Comparison of ENCODE assay signal across 11 cellular contexts in the genomic region with DNA sequence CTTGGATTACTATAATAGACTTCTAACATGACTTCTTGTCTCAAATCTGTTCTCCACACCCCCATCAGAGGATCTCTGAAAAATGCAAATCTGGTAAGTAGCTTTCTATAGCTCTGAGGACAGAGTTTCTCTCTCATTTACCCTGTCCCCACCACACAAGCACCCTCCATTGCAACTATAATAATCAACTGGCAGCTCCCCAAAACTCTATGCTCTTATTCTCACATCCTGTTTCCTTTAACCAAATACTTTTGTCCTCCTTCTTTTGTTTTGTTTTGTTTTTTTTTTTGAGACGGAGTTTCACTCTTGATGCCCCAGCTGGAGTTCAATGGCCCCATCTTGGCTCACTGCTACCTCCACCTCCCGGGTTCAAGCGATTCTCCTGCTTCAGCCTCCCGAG.
DNase-seq lines count a peak whose midpoint lies in the region; ATAC-seq and TF ChIP-seq lines count a peak whose summit lies in the region.
"Had no signal": no experiment of that assay in that cellular context is flagged by ENCODE, and none has a peak within 500 bp of the region (broad histone marks: within the 10 kb centered on the region; RNA-seq: fewer than 3 reads in every experiment).

No MANE protein-coding gene starts in this region.

- H3K27ac ChIP-seq in CD4-positive, CD25-positive, alpha-beta regulatory T cell (ENCODE audit: insufficient read depth, low read length, poor library complexity, severe bottlenecking), result no peak overlapping the region
- H3K27ac ChIP-seq in tibial artery, result no peak overlapping the region

- intact Hi-C loops in tibial artery (cut with DNase I; ENCODE audit: low total_unique reads), result no loop called here

- no peak overlapping the region for H3K4me3 Mint-ChIP-seq in CD4-positive, CD25-positive, alpha-beta regulatory T cell

- TF ChIP-seq CTCF in tibial artery (IDR thresholded peaks at IDR 0.05), result no peak

- no peaks in the 10 kb centered on the region for H3K9me3 ChIP-seq in CD4-positive, CD25-positive, alpha-beta regulatory T cell (ENCODE audit: control insufficient read depth in 2 of 2, low read length in 2 of 2)
- H3K9me3 ChIP-seq in tibial artery, result no peaks in the 10 kb centered on the region

- peak overlapping the region in 2 of 3 donors; percentile 75 to 82 for H3K27ac Mint-ChIP-seq in CD4-positive, CD25-positive, alpha-beta regulatory T cell

- H3K4me1 ChIP-seq in CD4-positive, CD25-positive, alpha-beta regulatory T cell (ENCODE audit: control insufficient read depth, insufficient read depth, low read length, poor library complexity, severe bottlenecking), result no peaks in the 10 kb centered on the region
- H3K4me1 ChIP-seq in tibial artery, result no peaks in the 10 kb centered on the region

- no peaks in the 10 kb centered on the region for H3K27me3 ChIP-seq in CD4-positive, CD25-positive, alpha-beta regulatory T cell (ENCODE audit: control insufficient read depth, insufficient read depth, low read length)
- H3K27me3 ChIP-seq in tibial artery, result no peaks in the 10 kb centered on the region

- H3K4me1 Mint-ChIP-seq in CD4-positive, CD25-positive, alpha-beta regulatory T cell, result peaks cover 0 to 26% (median 14%) of the 10 kb centered on the region in 4 donors

- DNase-seq in CD4-positive, CD25-positive, alpha-beta regulatory T cell, result no peak
- DNase-seq in anterior cingulate cortex (lab: John Stamatoyannopoulos, UW) (no peak), GM03348 (ENCODE audit: low spot score) (no peak), cerebellum (ENCODE audit: low spot score) (no peak), tibial artery (no peak)
- DNase-seq: activated CD8-positive, alpha-beta memory T cell treated with anti-CD3 and anti-CD28 coated beads, Interleukin-2, amount 50 U/mL, for 4 hours; left ventricle myocardium superior; NCI-H345 had no signal

- no peaks in the 10 kb centered on the region for H3K9me3 Mint-ChIP-seq in CD4-positive, CD25-positive, alpha-beta regulatory T cell

- H3K27me3 Mint-ChIP-seq in CD4-positive, CD25-positive, alpha-beta regulatory T cell, result no peaks in the 10 kb centered on the region

- H3K36me3 ChIP-seq in CD4-positive, CD25-positive, alpha-beta regulatory T cell (ENCODE audit: control insufficient read depth, insufficient read depth, low read length), result peaks cover 47% of the 10 kb centered on the region
- H3K36me3 ChIP-seq in tibial artery, result peaks cover 18 to 53% (median 20%) of the 10 kb centered on the region in 3 donors

- no peak for ATAC-seq in CD4-positive, CD25-positive, alpha-beta regulatory T cell (ENCODE audit: low read depth in 2 of 2)
- ATAC-seq in GM18909 (IDR thresholded peaks at IDR 0.05; ENCODE audit: poor library complexity, unreplicated experiment) (peak; percentile 97), GM21825 (IDR thresholded peaks at IDR 0.05; ENCODE audit: unreplicated experiment) (peak; percentile 97), HG03378 (IDR thresholded peaks at IDR 0.05; ENCODE audit: unreplicated experiment) (peak; percentile 92)
- ATAC-seq: left ventricle myocardium superior had no signal

- no peak overlapping the region for H3K4me3 ChIP-seq in CD4-positive, CD25-positive, alpha-beta regulatory T cell (ENCODE audit: low read depth, low read length)
- no peak overlapping the region for H3K4me3 ChIP-seq in tibial artery

- H3K36me3 Mint-ChIP-seq in CD4-positive, CD25-positive, alpha-beta regulatory T cell, result peaks cover 48% of the 10 kb centered on the region

Comparison
In these comparisons a context has a peak if more than half of its experiments do, and no peak if none do; other contexts are left out.
1. ATAC-seq: peak in GM18909 (single experiment), GM21825 (single experiment) and HG03378 (single experiment); none in CD4-positive, CD25-positive, alpha-beta regulatory T cell (0 of 2).